Comparison of ENCODE assay signal across 25 cellular contexts in genomic region chr21:45844181-45844580, GRCh38.
"Had no signal": no experiment of that assay in that cellular context is flagged by ENCODE, and none has a peak within 500 bp of the region (broad histone marks: within the 10 kb centered on the region; RNA-seq: fewer than 3 reads in every experiment).

No MANE protein-coding gene starts in this region.

- ATAC-seq: gastroesophageal sphincter; left lung; naive thymus-derived CD8-positive, alpha-beta T cell; psoas muscle; stimulated activated effector memory CD8-positive, alpha-beta T cell treated with anti-CD3 and anti-CD28 coated beads, Interleukin-12 subunit alpha, Interleukin-12 subunit beta, amount 100 ng/mL, for 72 hours; stimulated activated naive CD8-positive, alpha-beta T cell treated with anti-CD3 and anti-CD28 coated beads, Interleukin-15, amount 100 ng/mL, for 72 hours; T-cell had no signal

- H3K36me3 ChIP-seq: gastroesophageal sphincter, heart left ventricle, left lung, neural progenitor cell, ovary, right atrium auricular region, suprapubic skin, tibial nerve had no signal

- DNase-seq: activated CD4-positive, alpha-beta T cell treated with anti-CD3 and anti-CD28 coated beads for 1 hour; activated naive CD4-positive, alpha-beta T cell; activated T-cell treated with anti-CD3 and anti-CD28 coated beads, Interleukin-2, amount 50 U/mL, for 1 hour; amniotic stem cell; cerebellar nuclear complex; cortex of kidney; heart left ventricle; kidney; left lung; psoas muscle; stimulated activated CD4-positive, alpha-beta T cell treated with anti-CD3 and anti-CD28 coated beads, Interleukin-2, amount 100 ng/mL, for 24 hours; stimulated activated naive CD8-positive, alpha-beta T cell treated with anti-CD3 and anti-CD28 coated beads, Interleukin-15, amount 100 ng/mL, for 72 hours; T-cell had no signal

- H3K4me2 ChIP-seq: neural progenitor cell had no signal

- H3K27me3 ChIP-seq: gastroesophageal sphincter, left lung, neural progenitor cell, ovary, right atrium auricular region, suprapubic skin, tibial nerve had no signal

- H3K4me3 ChIP-seq: gastroesophageal sphincter, heart left ventricle, left lung, lung, neural progenitor cell, ovary, psoas muscle, right atrium auricular region, skin epidermis, suprapubic skin, tibial nerve had no signal

- H3K9me3 ChIP-seq: suprapubic skin had no signal

- H3K4me1 ChIP-seq: left lung, neural progenitor cell, psoas muscle had no signal

- H2AFZ ChIP-seq: neural progenitor cell had no signal

- H3K9ac ChIP-seq: neural progenitor cell had no signal

- H3K27ac ChIP-seq: epithelial cell of prostate, gastroesophageal sphincter, heart left ventricle, left lung, neural progenitor cell, ovary, psoas muscle, right atrium auricular region, skin epidermis, suprapubic skin, tibial nerve, VCaP had no signal
